30 cellular contexts compared by ENCODE assay signal in genomic region chr15:79161837-79162508, GRCh38.
"Had no signal": no experiment of that assay in that cellular context is flagged by ENCODE, and none has a peak within 500 bp of the region (broad histone marks: within the 10 kb centered on the region; RNA-seq: fewer than 3 reads in every experiment).

No MANE protein-coding gene starts in this region.

- H3K27ac ChIP-seq: adrenal gland, body of pancreas, epithelial cell of prostate had no signal

- H3K27me3 ChIP-seq: adrenal gland, body of pancreas had no signal

- DNase-seq: activated CD4-positive, alpha-beta memory T cell treated with anti-CD3 and anti-CD28 coated beads for 36 hours; activated CD4-positive, alpha-beta T cell treated with anti-CD3 and anti-CD28 coated beads for 36 hours; activated CD4-positive, alpha-beta T cell treated with anti-CD3 and anti-CD28 coated beads, Interleukin-2, amount 10 ng/mL, durations not matched to agents 24 days and 14 days; activated CD4-positive, CD25-positive, alpha-beta regulatory T cell; activated CD4-positive, CD25-positive, alpha-beta regulatory T cell treated with anti-CD3 and anti-CD28 coated beads, Interleukin-2, amount 50 U/mL, for 72 hours; activated CD8-positive, alpha-beta memory T cell treated with anti-CD3 and anti-CD28 coated beads, Interleukin-2, amount 10 ng/mL, durations not matched to agents 7 days and 5 days; activated CD8-positive, alpha-beta memory T cell treated with anti-CD3 and anti-CD28 coated beads, Interleukin-2, amount 50 U/mL, for 4 hours; activated effector memory CD4-positive, alpha-beta T cell treated with anti-CD3 and anti-CD28 coated beads, Interleukin-2, amount 50 U/mL, for 16 hours; activated naive CD4-positive, alpha-beta T cell treated with anti-CD3 and anti-CD28 coated beads for 36 hours; activated naive CD8-positive, alpha-beta T cell treated with anti-CD3 and anti-CD28 coated beads for 36 hours; activated naive CD8-positive, alpha-beta T cell treated with anti-CD3 and anti-CD28 coated beads, Interleukin-2, amount 50 U/mL, for 24 hours; activated T-cell treated with anti-CD3 and anti-CD28 coated beads, Interleukin-2, amount 50 U/mL, for 1 hour; activated T-cell treated with anti-CD3 and anti-CD28 coated beads, Interleukin-2, amount 50 U/mL, for 48 hours; adrenal gland; amygdala; aorta; body of pancreas; caudate nucleus; effector CD8-positive, alpha-beta T cell; foreskin fibroblast; head of caudate nucleus; T-helper 1 cell; T-helper 17 cell; T1000 had no signal

- H3K9me3 ChIP-seq: adrenal gland, body of pancreas had no signal

- H3K36me3 ChIP-seq: adrenal gland had no signal

- ATAC-seq: activated CD4-positive, alpha-beta T cell treated with anti-CD3 and anti-CD28 coated beads for 36 hours; activated CD8-positive, alpha-beta memory T cell treated with anti-CD3 and anti-CD28 coated beads, Interleukin-2, amount 10 ng/mL, durations not matched to agents 7 days and 5 days; activated CD8-positive, alpha-beta T cell treated with anti-CD3 and anti-CD28 coated beads, Interleukin-2, amount 10 ng/mL, durations not matched to agents 7 days and 5 days; activated naive CD8-positive, alpha-beta T cell treated with anti-CD3 and anti-CD28 coated beads, Interleukin-2, amount 50 U/mL, for 24 hours; body of pancreas; T-helper 17 cell had no signal

- H3K4me3 ChIP-seq: adrenal gland, body of pancreas had no signal

- FAIRE-seq: colon, endometrium, endothelial cell of umbilical vein, frontal cortex had no signal

- H3K4me1 ChIP-seq: adrenal gland, body of pancreas had no signal
